In the genomic region with DNA sequence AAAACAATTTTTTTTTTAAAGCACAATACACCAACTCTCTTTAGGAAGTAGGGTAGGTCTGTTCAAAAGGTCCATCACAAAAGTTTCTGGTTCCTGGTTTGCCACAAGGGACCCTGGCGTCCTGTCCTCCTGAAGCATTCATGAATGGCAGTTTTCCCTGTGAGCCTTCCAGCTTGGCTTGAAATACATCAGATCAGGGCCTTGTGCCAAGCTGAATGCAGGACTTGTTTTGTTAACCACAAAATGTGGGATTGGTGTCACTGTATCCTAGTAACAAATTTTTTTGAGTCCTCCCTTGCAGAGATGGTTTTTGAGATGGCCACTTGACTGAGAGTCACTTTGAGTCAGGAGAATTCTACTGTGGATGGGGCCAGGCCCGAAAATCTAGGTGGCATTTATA, we compare ENCODE assay signal across 14 cellular contexts. TPM values are rescaled to one million over a fixed set of nuclear protein-coding genes. Genes with fewer than 3 reads are reported as not detected.
DNase-seq lines count a peak whose midpoint lies in the region; ATAC-seq and TF ChIP-seq lines count a peak whose summit lies in the region.
"Had no signal": no experiment of that assay in that cellular context is flagged by ENCODE, and none has a peak within 500 bp of the region (broad histone marks: within the 10 kb centered on the region; RNA-seq: fewer than 3 reads in every experiment).

No MANE protein-coding gene starts in this region.

- no peak overlapping the region for H3K23ac ChIP-seq in mesendoderm (ENCODE audit: low read length)

- no peak overlapping the region for H2BK5ac ChIP-seq in mesendoderm (ENCODE audit: low read length)

- H3K4me1 ChIP-seq in mesendoderm (ENCODE audit: control insufficient read depth, low read depth, low read length) = no peaks in the 10 kb centered on the region

- no peak overlapping the region for H3K56ac ChIP-seq in mesendoderm (ENCODE audit: low read length)

- no peaks in the 10 kb centered on the region for H3K79me2 ChIP-seq in mesendoderm (ENCODE audit: control insufficient read depth, insufficient read depth, low read length)

- no CpG with 5 or more reads among the region's 2 CpGs for WGBS in mesendoderm (ENCODE audit: extremely low coverage, insufficient coverage, low lambda C conversion rate)

- DNase-seq in EH (ENCODE audit: low read depth) = peak; percentile 79
- peak; percentile 41 for DNase-seq in NCI-H187 treated with DMSO at 0.1 percent for 48 hours (lab: John Stamatoyannopoulos, UW)
- peak; percentile 74 for DNase-seq in astrocyte of the hippocampus (ENCODE audit: low read depth, low spot score)
- DNase-seq in nucleus accumbens (lab: John Stamatoyannopoulos, UW) = peak in 30 of 56 donors; percentile 18 to 78 (median 44)
- DNase-seq in mesendoderm = no peak
- no peak for DNase-seq in GM13977 (ENCODE audit: low spot score)
- no peak for DNase-seq in posterior vena cava (ENCODE audit: low spot score)
- DNase-seq: activated B cell treated with CpG ODN at 0.5 μM for 24 hours; activated CD8-positive, alpha-beta memory T cell treated with anti-CD3 and anti-CD28 coated beads, Interleukin-2, amount 50 U/mL, for 48 hours; gastrocnemius medialis had no signal

- no peak overlapping the region for H3K4me3 ChIP-seq in mesendoderm (ENCODE audit: low read length)

- no peak overlapping the region for H3K4ac ChIP-seq in mesendoderm (ENCODE audit: low read depth, low read length)

- TF ChIP-seq CTCF in GM13977 (IDR thresholded peaks at IDR 0.05; ENCODE audit: extremely low read depth, insufficient read depth, missing control alignments) = no peak

- in situ Hi-C loops in GM13977 (cut with MboI; ENCODE audit: low pct_unique_long_range_greater_than_20kb, low sequenced_read_pairs, unreplicated experiment) = no loop called here

- no peak overlapping the region for H3K9ac ChIP-seq in mesendoderm (ENCODE audit: low read length)

- H3K27me3 ChIP-seq in mesendoderm (ENCODE audit: insufficient read depth, low read length, poor library complexity) = peaks cover 15% of the 10 kb centered on the region
- H3K27me3 ChIP-seq: Peyer's patch, right lobe of liver had no signal

- H2BK120ac ChIP-seq in mesendoderm (ENCODE audit: low read depth, low read length) = no peak overlapping the region

- H4K5ac ChIP-seq in mesendoderm (ENCODE audit: low read length) = no peak overlapping the region

- H3K27ac ChIP-seq in mesendoderm (ENCODE audit: low read depth, low read length) = no peak overlapping the region
- H3K27ac ChIP-seq: gastrocnemius medialis, Peyer's patch had no signal

- H3K18ac ChIP-seq in mesendoderm (ENCODE audit: low read length) = no peak overlapping the region

- ATAC-seq in GM19452 (IDR thresholded peaks at IDR 0.05; ENCODE audit: unreplicated experiment) = no peak

- no peak overlapping the region for H2AK5ac ChIP-seq in mesendoderm (ENCODE audit: low read length)

- no peaks in the 10 kb centered on the region for H3K36me3 ChIP-seq in mesendoderm (ENCODE audit: control insufficient read depth, insufficient read depth, low read length)
- H3K36me3 ChIP-seq: gastrocnemius medialis, Peyer's patch, right lobe of liver had no signal

- no peak overlapping the region for H3K4me2 ChIP-seq in mesendoderm (ENCODE audit: low read length)

- intact Hi-C loops in posterior vena cava (cut with DNase I) = loop anchor here (10.0 kb wide), 3 partner anchors 90 to 710 kb away; no protein-coding TSS in a partner anchor

- no peak overlapping the region for H4K8ac ChIP-seq in mesendoderm (ENCODE audit: low read depth, low read length)

- H3K79me1 ChIP-seq in mesendoderm (ENCODE audit: low read length) = no peaks in the 10 kb centered on the region

- H2BK15ac ChIP-seq in mesendoderm (replicated peaks; ENCODE audit: low read depth) = no peak overlapping the region

RNA-seq across cellular contexts. Expression of a gene that starts 3.9 kb away (rescaled TPM):
- 3.1 TPM for polyA plus RNA-seq in mesendoderm (2013, experiment 1 of 2)
- 3.2 TPM for polyA plus RNA-seq in mesendoderm (2013, experiment 2 of 2)
- 10 to 100 TPM; 21.4 to 39.1 TPM for total RNA-seq in posterior vena cava
- polyA plus RNA-seq: CD4-positive, CD25-positive, alpha-beta regulatory T cell had no signal

Comparison
In these comparisons a context has a peak if more than half of its experiments do, and no peak if none do; other contexts are left out.
1. DNase-seq: peak in EH (single experiment), NCI-H187 treated with DMSO at 0.1 percent for 48 hours (single experiment), astrocyte of the hippocampus (single experiment) and nucleus accumbens (30 of 56); none in mesendoderm (single experiment), GM13977 (single experiment) and posterior vena cava (single experiment).